ENCODE assay signal across 8 cellular contexts in the genomic region with DNA sequence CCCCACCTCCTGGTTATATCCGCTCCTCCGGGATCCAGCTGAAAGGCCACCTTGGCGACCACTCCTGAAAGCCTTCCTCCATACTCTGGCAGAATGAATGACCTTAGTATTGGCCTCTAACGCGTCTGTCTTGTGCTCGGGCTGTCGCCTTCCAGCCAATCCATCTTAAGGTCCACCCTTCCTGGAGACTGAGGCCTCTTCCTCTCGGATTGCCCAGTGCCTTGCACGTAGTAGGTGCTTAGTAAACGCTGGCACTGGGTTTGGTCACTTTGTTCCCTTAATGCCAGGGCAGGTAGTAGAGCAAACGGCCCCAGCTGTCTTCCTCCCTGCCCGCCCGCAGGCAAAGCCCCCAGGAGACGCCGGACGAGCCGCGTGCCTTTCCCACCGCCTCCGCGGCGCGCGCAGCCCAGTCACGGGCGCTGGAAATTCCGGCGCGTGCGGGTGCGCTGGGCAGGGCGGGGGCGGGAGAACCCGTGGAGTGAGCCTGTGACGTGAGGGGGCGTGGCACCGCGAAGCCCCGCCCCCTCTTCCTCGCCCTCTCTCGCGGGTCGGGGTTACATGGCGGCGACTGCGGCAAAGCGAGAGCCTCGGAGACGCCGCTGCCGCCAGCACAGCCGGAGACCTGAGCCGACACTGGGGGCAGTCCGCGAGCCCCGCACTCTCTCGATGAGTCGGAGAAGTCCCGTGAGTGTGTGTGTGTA. TPM values are rescaled to one million over a fixed set of nuclear protein-coding genes. Genes with fewer than 3 reads are reported as not detected.
DNase-seq lines count a peak whose midpoint lies in the region; ATAC-seq and TF ChIP-seq lines count a peak whose summit lies in the region.

A gene (plus strand): TSS at position 527 of the 701 bp plus-strand sequence. CDS start 27,242 bp downstream, outside the sequence.

- no peaks in the 10 kb centered on the region for H3K9me3 ChIP-seq in cardiac muscle cell (ENCODE audit: low read depth)
- H3K9me3 ChIP-seq in transverse colon = no peaks in the 10 kb centered on the region

- H3K4me1 ChIP-seq in cardiac muscle cell (ENCODE audit: low read depth) (peaks cover 10% of the 10 kb centered on the region), transverse colon (peaks cover 9 to 35% (median 31%) of the 10 kb centered on the region in 4 donors)

- peak; percentile 5 for TF ChIP-seq EP300 in transverse colon (IDR thresholded peaks at IDR 0.05; ENCODE audit: low read depth)

- intact Hi-C loops in transverse colon (cut with DNase I; ENCODE audit: low total_unique reads) = no loop called here

- in situ Hi-C loops in transverse colon (cut with MboI; ENCODE audit: low pct_ligation_motif_present in 1 of 4, low pct_unique_long_range_greater_than_20kb in 1 of 4, low sequenced_read_pairs in 3 of 4) = no loop called here

- peaks cover 2% of the 10 kb centered on the region for H3K27me3 Mint-ChIP-seq in activated naive CD8-positive, alpha-beta T cell treated with anti-CD3 and anti-CD28 coated beads, Interleukin-2, amount 50 U/mL, for 24 hours

- TF ChIP-seq POLR2A in transverse colon (IDR thresholded peaks at IDR 0.05) = peak; percentile 91

- TF ChIP-seq CTCF in GM12864 (IDR thresholded peaks at IDR 0.05; ENCODE audit: low read depth, low read length, missing control alignments) (no peak), cardiac muscle cell (IDR thresholded peaks at IDR 0.05; ENCODE audit: low read depth, low read length) (no peak), transverse colon (IDR thresholded peaks at IDR 0.05) (no peak)

- ATAC-seq in HG02610 (IDR thresholded peaks at IDR 0.05; ENCODE audit: unreplicated experiment) = peak; percentile 68
- ATAC-seq in activated naive CD8-positive, alpha-beta T cell treated with anti-CD3 and anti-CD28 coated beads, Interleukin-2, amount 50 U/mL, for 24 hours = peak; percentile 66

- DNase-seq in GM12864 (ENCODE audit: low read depth) (peak; percentile 75), NCI-H1092 treated with DMSO at 0.1 percent for 48 hours (lab: John Stamatoyannopoulos, UW) (peak; percentile 80), SW480 (ENCODE audit: low spot score) (peak; percentile 83), cardiac muscle cell (ENCODE audit: low read depth in 1 of 2, low spot score in 1 of 2) (peak; percentile 93 to 97), pons (ENCODE audit: low spot score) (peak; percentile 90), transverse colon (peak; percentile 95)
- peak; percentile 95 for DNase-seq in activated naive CD8-positive, alpha-beta T cell treated with anti-CD3 and anti-CD28 coated beads, Interleukin-2, amount 50 U/mL, for 24 hours

- H3K27me3 ChIP-seq in cardiac muscle cell (no peaks in the 10 kb centered on the region), transverse colon (no peaks in the 10 kb centered on the region)

- no peaks in the 10 kb centered on the region for H3K36me3 ChIP-seq in cardiac muscle cell
- H3K36me3 ChIP-seq in transverse colon = no peaks in the 10 kb centered on the region

- peaks cover 2% of the 10 kb centered on the region for H3K36me3 Mint-ChIP-seq in activated naive CD8-positive, alpha-beta T cell treated with anti-CD3 and anti-CD28 coated beads, Interleukin-2, amount 50 U/mL, for 24 hours (ENCODE audit: low read depth)

- no peaks in the 10 kb centered on the region for H3K9me3 Mint-ChIP-seq in activated naive CD8-positive, alpha-beta T cell treated with anti-CD3 and anti-CD28 coated beads, Interleukin-2, amount 50 U/mL, for 24 hours

- peaks cover 50% of the 10 kb centered on the region for H3K4me1 Mint-ChIP-seq in activated naive CD8-positive, alpha-beta T cell treated with anti-CD3 and anti-CD28 coated beads, Interleukin-2, amount 50 U/mL, for 24 hours

- peak within 1 kb of the TSS; percentile 98 for H3K27ac ChIP-seq in cardiac muscle cell
- H3K27ac ChIP-seq in transverse colon = peak within 1 kb of the TSS; percentile 94 to 97 (median 96)

- peak within 1 kb of the TSS; percentile 66 for H3K4me3 ChIP-seq in GM12864 (ENCODE audit: low read depth, low read length)
- H3K4me3 ChIP-seq in cardiac muscle cell = peak within 1 kb of the TSS; percentile 88
- H3K4me3 ChIP-seq in transverse colon = peak within 1 kb of the TSS; percentile 36 to 68 (median 54)

- H3K27ac Mint-ChIP-seq in activated naive CD8-positive, alpha-beta T cell treated with anti-CD3 and anti-CD28 coated beads, Interleukin-2, amount 50 U/mL, for 24 hours = peak within 1 kb of the TSS; percentile 93

- WGBS in transverse colon (ENCODE audit: low coverage in 1 of 2), 2 donors = 7% methylated on average over 26 of the region's 59 CpGs; no CpG with 5 or more reads in 1 of the 2 donors

- peak within 1 kb of the TSS; percentile 91 for H3K4me3 Mint-ChIP-seq in activated naive CD8-positive, alpha-beta T cell treated with anti-CD3 and anti-CD28 coated beads, Interleukin-2, amount 50 U/mL, for 24 hours

RNA-seq across cellular contexts. Expression of the gene that starts here (rescaled TPM):
- total RNA-seq in cardiac muscle cell = 24.7 and 33.4 TPM in 2 replicates
- 14.1 and 18.4 TPM in 2 replicates for polyA plus RNA-seq in cardiac muscle cell
- 10 to 100 TPM; 30.3 to 69.4 (median 42.0) TPM for total RNA-seq in transverse colon

Comparison
In these comparisons a context has a peak if more than half of its experiments do, and no peak if none do; other contexts are left out.
1. Peak in every context shown above with its lines: DNase-seq, ATAC-seq, H3K4me3 ChIP-seq and H3K27ac ChIP-seq.